In genomic region chr14:95523051-95523817, GRCh38 we compare ENCODE assay signal across 8 cellular contexts. TPM values are rescaled to one million over a fixed set of nuclear protein-coding genes. Genes with fewer than 3 reads are reported as not detected.
DNase-seq lines count a peak whose midpoint lies in the region; ATAC-seq, FAIRE-seq and TF ChIP-seq lines count a peak whose summit lies in the region.

No MANE protein-coding gene starts in this region.

- no peak overlapping the region for H3K4me3 ChIP-seq in GM23338
- H3K4me3 ChIP-seq in rectal smooth muscle tissue (ENCODE audit: low read length) = peak overlapping the region; percentile 16

- H2BK5ac ChIP-seq in H9 (ENCODE audit: insufficient read length, low read length) = no peak overlapping the region

- no peaks in the 10 kb centered on the region for H3K36me3 ChIP-seq in GM23338 (ENCODE audit: insufficient read depth)
- H3K36me3 ChIP-seq in rectal smooth muscle tissue (ENCODE audit: control insufficient read depth, insufficient read depth, low read length) = no peaks in the 10 kb centered on the region

- no peak overlapping the region for H3T11ph ChIP-seq in H9 (ENCODE audit: low read length)

- H3K4me2 ChIP-seq in GM23338 (no peak overlapping the region), H9 (ENCODE audit: insufficient read depth, insufficient read length, low read length) (no peak overlapping the region)

- no peak overlapping the region for H4K8ac ChIP-seq in H9 (replicated peaks; ENCODE audit: insufficient read length, low read depth, low read length)

- H3K27ac ChIP-seq in GM23338 (ENCODE audit: low read depth) = no peak overlapping the region
- H3K27ac ChIP-seq in caudate nucleus (ENCODE audit: low read depth, low read length) = peak overlapping the region; percentile 45
- H3K27ac ChIP-seq in rectal smooth muscle tissue (ENCODE audit: low read depth, low read length) = no peak overlapping the region
- no peak overlapping the region for H3K27ac ChIP-seq in H9 (ENCODE audit: insufficient read length, low read depth, low read length)

- H3K27ac Mint-ChIP-seq in GM23338 (peak overlapping the region; percentile 36; the same call in 1 of the 2 replicates), H9 (no peak overlapping the region; a peak in 1 of 7 replicates)
- H3K27ac Mint-ChIP-seq in T-helper 1 cell treated with Interleukin-12 subunit alpha and Interleukin-12 subunit beta and Interleukin-4 antibody, amounts not matched to agents 30 μg/mL and 1 μg/mL, for 36 hours = peak overlapping the region; percentile 93

- H3K23ac ChIP-seq in H9 (ENCODE audit: insufficient read length, low read depth, low read length) = no peak overlapping the region

- no peaks in the 10 kb centered on the region for H3K23me2 ChIP-seq in H9 (ENCODE audit: insufficient read length, low read depth, low read length, poor library complexity, severe bottlenecking)

- H3K4me1 Mint-ChIP-seq in GM23338 (peaks cover 30% of the 10 kb centered on the region), H9 (peaks cover 12 to 24% of the 10 kb centered on the region in 2 experiments)
- H3K4me1 Mint-ChIP-seq in T-helper 1 cell treated with Interleukin-12 subunit alpha and Interleukin-12 subunit beta and Interleukin-4 antibody, amounts not matched to agents 30 μg/mL and 1 μg/mL, for 36 hours (ENCODE audit: low read depth) = peaks cover 81% of the 10 kb centered on the region

- DNase-seq in GM23338 (ENCODE audit: low spot score) (no peak), caudate nucleus (lab: John Stamatoyannopoulos, UW) (no peak), H9 (no peak), D721Med (ENCODE audit: insufficient read length, low spot score) (no peak)

- H3K4ac ChIP-seq in H9 (ENCODE audit: low read depth, low read length) = no peak overlapping the region

- H3K27me3 ChIP-seq in GM23338 (ENCODE audit: insufficient read depth) (peaks cover 12% of the 10 kb centered on the region), rectal smooth muscle tissue (ENCODE audit: control insufficient read depth, insufficient read depth, low read length) (no peaks in the 10 kb centered on the region), H9 (ENCODE audit: insufficient read depth, low read length) (no peaks in the 10 kb centered on the region; the same call in 1 of the 2 replicates)

- H3K4me1 ChIP-seq in GM23338 (ENCODE audit: insufficient read depth) (peaks cover 15% of the 10 kb centered on the region), rectal smooth muscle tissue (ENCODE audit: control insufficient read depth, insufficient read depth, low read length) (peaks cover 5% of the 10 kb centered on the region), H9 (ENCODE audit: insufficient read depth, low read length) (no peaks in the 10 kb centered on the region)

- H2BK12ac ChIP-seq in H9 (ENCODE audit: insufficient read length, low read depth, low read length) = no peak overlapping the region

- H3K36me3 Mint-ChIP-seq in GM23338 (ENCODE audit: low read depth) = no peaks in the 10 kb centered on the region
- no peaks in the 10 kb centered on the region for H3K36me3 Mint-ChIP-seq in T-helper 1 cell treated with Interleukin-12 subunit alpha and Interleukin-12 subunit beta and Interleukin-4 antibody, amounts not matched to agents 30 μg/mL and 1 μg/mL, for 36 hours (ENCODE audit: low read depth)
- no peaks in the 10 kb centered on the region for H3K36me3 Mint-ChIP-seq in H9 (ENCODE audit: insufficient read depth in 1 of 3, low read depth in 3 of 3)

- H3K4me3 Mint-ChIP-seq in GM23338 (no peak overlapping the region), H9 (no peak overlapping the region)
- peak overlapping the region; percentile 72 for H3K4me3 Mint-ChIP-seq in T-helper 1 cell treated with Interleukin-12 subunit alpha and Interleukin-12 subunit beta and Interleukin-4 antibody, amounts not matched to agents 30 μg/mL and 1 μg/mL, for 36 hours

- H3K27me3 Mint-ChIP-seq in GM23338 (ENCODE audit: insufficient read depth, low read depth, poor library complexity) = peaks cover 11% of the 10 kb centered on the region
- H3K27me3 Mint-ChIP-seq in T-helper 1 cell treated with Interleukin-12 subunit alpha and Interleukin-12 subunit beta and Interleukin-4 antibody, amounts not matched to agents 30 μg/mL and 1 μg/mL, for 36 hours (ENCODE audit: low read depth) = no peaks in the 10 kb centered on the region
- peaks cover 26% of the 10 kb centered on the region for H3K27me3 Mint-ChIP-seq in H9 (ENCODE audit: low read depth)

- H2BK15ac ChIP-seq in H9 (ENCODE audit: low read depth, low read length) = no peak overlapping the region

- no peak for TF ChIP-seq CTCF in GM23338 (conservative IDR thresholded peaks at IDR 0.05; ENCODE audit: low read depth in 2 of 2)
- no peak for TF ChIP-seq CTCF in H9 (conservative IDR thresholded peaks at IDR 0.05)
- no peak for TF ChIP-seq CTCF in D721Med (IDR thresholded peaks at IDR 0.05; ENCODE audit: insufficient read depth, missing control alignments)

- ATAC-seq in GM23338 (no peak), HG02642 (IDR thresholded peaks at IDR 0.05; ENCODE audit: poor library complexity, unreplicated experiment) (no peak), HG02840 (IDR thresholded peaks at IDR 0.05; ENCODE audit: low FRiP score, unreplicated experiment) (no peak)

- H3K56ac ChIP-seq in H9 (ENCODE audit: insufficient read length, low read depth, low read length) = no peak overlapping the region

- FAIRE-seq in D721Med (lab: Jason Lieb, UNC) = no peak

- H3K79me1 ChIP-seq in H9 (ENCODE audit: insufficient read depth, low read depth, low read length, poor library complexity, severe bottlenecking) = no peaks in the 10 kb centered on the region

- H2BK120ac ChIP-seq in H9 (ENCODE audit: low read depth, low read length, poor library complexity, severe bottlenecking) = no peak overlapping the region

- H2AFZ ChIP-seq in GM23338 (no peak overlapping the region), H9 (ENCODE audit: low read length) (no peak overlapping the region)

- H3K79me2 ChIP-seq in GM23338 (replicated peaks; ENCODE audit: insufficient read depth) = no peaks in the 10 kb centered on the region
- H3K79me2 ChIP-seq in H9 (ENCODE audit: insufficient read depth, low read length) = no peaks in the 10 kb centered on the region; the same call in 1 of the 2 replicates

- H4K91ac ChIP-seq in H9 (ENCODE audit: insufficient read length, low read depth, low read length) = no peak overlapping the region

- H3F3A ChIP-seq in GM23338 (replicated peaks; ENCODE audit: low read depth) = no peaks in the 10 kb centered on the region

- WGBS in H9 (ENCODE audit: extremely low coverage, insufficient read length, low lambda C conversion rate) = no CpG with 5 or more reads among the region's 12 CpGs

- no peak overlapping the region for H3K18ac ChIP-seq in H9 (ENCODE audit: insufficient read length, low read depth, low read length)

- no peak overlapping the region for H3K14ac ChIP-seq in H9 (ENCODE audit: insufficient read depth, low read length)

- no peaks in the 10 kb centered on the region for H4K20me1 ChIP-seq in GM23338 (replicated peaks; ENCODE audit: insufficient read depth)
- no peaks in the 10 kb centered on the region for H4K20me1 ChIP-seq in H9 (ENCODE audit: control insufficient read depth, insufficient read depth, insufficient read length)

- H3K9me2 ChIP-seq in GM23338 (ENCODE audit: insufficient read depth) = no peaks in the 10 kb centered on the region

- H2BK20ac ChIP-seq in H9 (ENCODE audit: low read depth, low read length, poor library complexity, severe bottlenecking) = no peak overlapping the region

- H2AK5ac ChIP-seq in H9 (ENCODE audit: insufficient read length, low read length) = no peak overlapping the region

- no peak overlapping the region for H4K5ac ChIP-seq in H9 (ENCODE audit: insufficient read length, low read depth, low read length)

- H3K9me3 ChIP-seq in H9 (ENCODE audit: control insufficient read depth, low read depth, low read length) = no peaks in the 10 kb centered on the region

- H3K9ac ChIP-seq in rectal smooth muscle tissue (ENCODE audit: low read length) = no peak overlapping the region
- H3K9ac ChIP-seq in H9 (ENCODE audit: extremely low read depth, insufficient read length, low read length) = no peak overlapping the region

- H3K9me3 Mint-ChIP-seq in GM23338 = no peaks in the 10 kb centered on the region
- H3K9me3 Mint-ChIP-seq in T-helper 1 cell treated with Interleukin-12 subunit alpha and Interleukin-12 subunit beta and Interleukin-4 antibody, amounts not matched to agents 30 μg/mL and 1 μg/mL, for 36 hours = no peaks in the 10 kb centered on the region
- H3K9me3 Mint-ChIP-seq in H9 = no peaks in the 10 kb centered on the region

TF ChIP-seq in GM23338, 12 proteins besides CTCF, POLR2A, EP300 and RAD21 (continues in another document):
- TF ChIP-seq POLR2AphosphoS5 (IDR thresholded peaks at IDR 0.05; ENCODE audit: low read depth) (no peak), NANOG (IDR thresholded peaks at IDR 0.05; ENCODE audit: borderline replicate concordance) (no peak), EZH2phosphoT487 (IDR thresholded peaks at IDR 0.05; ENCODE audit: unreplicated experiment) (no peak), STAT1 (IDR thresholded peaks at IDR 0.05; ENCODE audit: unreplicated experiment) (no peak), CREB1 (CRISPR knock-in tag; IDR thresholded peaks at IDR 0.05; ENCODE audit: low read depth) (no peak), ZNF331 (CRISPR knock-in tag; IDR thresholded peaks at IDR 0.05; ENCODE audit: low read depth) (no peak)

RNA-seq across cellular contexts. Expression of gene SYNE3, which starts 6.8 kb away (rescaled TPM):
- under 0.01 and 0.03 TPM in 2 replicates for total RNA-seq in GM23338 (2014; rRNA removed; shearing (Covaris generic))
- 0.02 TPM in 1 of 2 replicates, not detected in the other for polyA plus RNA-seq in GM23338 (2016; fragmentation: Nextera tagmentation; extraction: Ambion mirVana)
- total RNA-seq in H9 (2021) = 0.11 and 0.13 TPM in 2 replicates

RNA-seq across cellular contexts. Expression of gene GLRX5, which starts 11.6 kb away (rescaled TPM):
- total RNA-seq in GM23338 (2014; rRNA removed; shearing (Covaris generic)) = 91.4 and 96.6 TPM in 2 replicates
- polyA plus RNA-seq in GM23338 (2016; fragmentation: Nextera tagmentation; extraction: Ambion mirVana) = 130 and 135 TPM in 2 replicates
- total RNA-seq in H9 (2021) = 62.2 and 64.0 TPM in 2 replicates

Comparison
In these comparisons a context has a peak if more than half of its experiments do, and no peak if none do; other contexts are left out.
1. H3K27ac Mint-ChIP-seq: peak in GM23338 (single experiment) and T-helper 1 cell treated with Interleukin-12 subunit alpha and Interleukin-12 subunit beta and Interleukin-4 antibody, amounts not matched to agents 30 μg/mL and 1 μg/mL, for 36 hours (single experiment); none in H9 (0 of 3).